1 cellular context compared by ENCODE assay signal in genomic region chr16:2911580-2912329, GRCh38.
A peak's percentile ranks its signal among the peaks of the same experiment; 100 is the strongest.
TF ChIP-seq lines count a peak whose summit lies in the region.

FLYWCH1 (plus strand) TSS chr16:2911931; CDS start chr16:2929686, 17,755 bp downstream.

TF ChIP-seq in HepG2, 621 proteins besides CTCF, POLR2A, EP300 and RAD21 (continued from another document and continues in another):
- TF ChIP-seq CBX1 (IDR thresholded peaks at IDR 0.05; ENCODE audit: low read depth), result no peak
- no peak for TF ChIP-seq ZBTB42 (CRISPR knock-in tag; IDR thresholded peaks at IDR 0.05)
- TF ChIP-seq, protein P1, sequence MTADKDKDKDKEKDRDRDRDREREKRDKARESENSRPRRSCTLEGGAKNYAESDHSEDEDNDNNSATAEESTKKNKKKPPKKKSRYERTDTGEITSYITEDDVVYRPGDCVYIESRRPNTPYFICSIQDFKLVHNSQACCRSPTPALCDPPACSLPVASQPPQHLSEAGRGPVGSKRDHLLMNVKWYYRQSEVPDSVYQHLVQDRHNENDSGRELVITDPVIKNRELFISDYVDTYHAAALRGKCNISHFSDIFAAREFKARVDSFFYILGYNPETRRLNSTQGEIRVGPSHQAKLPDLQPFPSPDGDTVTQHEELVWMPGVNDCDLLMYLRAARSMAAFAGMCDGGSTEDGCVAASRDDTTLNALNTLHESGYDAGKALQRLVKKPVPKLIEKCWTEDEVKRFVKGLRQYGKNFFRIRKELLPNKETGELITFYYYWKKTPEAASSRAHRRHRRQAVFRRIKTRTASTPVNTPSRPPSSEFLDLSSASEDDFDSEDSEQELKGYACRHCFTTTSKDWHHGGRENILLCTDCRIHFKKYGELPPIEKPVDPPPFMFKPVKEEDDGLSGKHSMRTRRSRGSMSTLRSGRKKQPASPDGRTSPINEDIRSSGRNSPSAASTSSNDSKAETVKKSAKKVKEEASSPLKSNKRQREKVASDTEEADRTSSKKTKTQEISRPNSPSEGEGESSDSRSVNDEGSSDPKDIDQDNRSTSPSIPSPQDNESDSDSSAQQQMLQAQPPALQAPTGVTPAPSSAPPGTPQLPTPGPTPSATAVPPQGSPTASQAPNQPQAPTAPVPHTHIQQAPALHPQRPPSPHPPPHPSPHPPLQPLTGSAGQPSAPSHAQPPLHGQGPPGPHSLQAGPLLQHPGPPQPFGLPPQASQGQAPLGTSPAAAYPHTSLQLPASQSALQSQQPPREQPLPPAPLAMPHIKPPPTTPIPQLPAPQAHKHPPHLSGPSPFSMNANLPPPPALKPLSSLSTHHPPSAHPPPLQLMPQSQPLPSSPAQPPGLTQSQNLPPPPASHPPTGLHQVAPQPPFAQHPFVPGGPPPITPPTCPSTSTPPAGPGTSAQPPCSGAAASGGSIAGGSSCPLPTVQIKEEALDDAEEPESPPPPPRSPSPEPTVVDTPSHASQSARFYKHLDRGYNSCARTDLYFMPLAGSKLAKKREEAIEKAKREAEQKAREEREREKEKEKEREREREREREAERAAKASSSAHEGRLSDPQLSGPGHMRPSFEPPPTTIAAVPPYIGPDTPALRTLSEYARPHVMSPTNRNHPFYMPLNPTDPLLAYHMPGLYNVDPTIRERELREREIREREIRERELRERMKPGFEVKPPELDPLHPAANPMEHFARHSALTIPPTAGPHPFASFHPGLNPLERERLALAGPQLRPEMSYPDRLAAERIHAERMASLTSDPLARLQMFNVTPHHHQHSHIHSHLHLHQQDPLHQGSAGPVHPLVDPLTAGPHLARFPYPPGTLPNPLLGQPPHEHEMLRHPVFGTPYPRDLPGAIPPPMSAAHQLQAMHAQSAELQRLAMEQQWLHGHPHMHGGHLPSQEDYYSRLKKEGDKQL (CRISPR knock-in tag; IDR thresholded peaks at IDR 0.05; ENCODE audit: low read depth), result no peak
- no peak for TF ChIP-seq ZNF446 (CRISPR knock-in tag; IDR thresholded peaks at IDR 0.05)
- TF ChIP-seq HES4 (CRISPR knock-in tag; IDR thresholded peaks at IDR 0.05; ENCODE audit: borderline replicate concordance), result no peak
- no peak for TF ChIP-seq ZNF841 (CRISPR knock-in tag; IDR thresholded peaks at IDR 0.05; ENCODE audit: borderline replicate concordance)
- peak; percentile 51; the same call in 1 of the 2 replicates for TF ChIP-seq RXRB (CRISPR knock-in tag; IDR thresholded peaks at IDR 0.05; ENCODE audit: borderline replicate concordance)
- no peak for TF ChIP-seq SRSF9 (IDR thresholded peaks at IDR 0.05; ENCODE audit: borderline replicate concordance, insufficient read depth, low read depth, low read length, poor library complexity, severe bottlenecking)
- no peak for TF ChIP-seq SKIL (CRISPR knock-in tag; IDR thresholded peaks at IDR 0.05; ENCODE audit: borderline replicate concordance)
- TF ChIP-seq HMG20A (CRISPR knock-in tag; IDR thresholded peaks at IDR 0.05; ENCODE audit: borderline replicate concordance), result no peak
- TF ChIP-seq GPN1 (CRISPR knock-in tag; IDR thresholded peaks at IDR 0.05; ENCODE audit: borderline replicate concordance), result no peak
- peak; percentile 75 for TF ChIP-seq POGZ (CRISPR knock-in tag; IDR thresholded peaks at IDR 0.05)
- TF ChIP-seq ERF (CRISPR knock-in tag; IDR thresholded peaks at IDR 0.05), result peak; percentile 61
- peak; percentile 97 for TF ChIP-seq SP4 (CRISPR knock-in tag; IDR thresholded peaks at IDR 0.05)
- no peak for TF ChIP-seq FOSL1 (CRISPR knock-in tag; IDR thresholded peaks at IDR 0.05; ENCODE audit: borderline replicate concordance)
- TF ChIP-seq ATF7-NPFF (CRISPR knock-in tag; IDR thresholded peaks at IDR 0.05; ENCODE audit: low read depth), result peak; percentile 72; the same call in 1 of the 2 replicates
- no peak for TF ChIP-seq ZNF335 (CRISPR knock-in tag; IDR thresholded peaks at IDR 0.05)
- TF ChIP-seq ZNF781 (CRISPR knock-in tag; IDR thresholded peaks at IDR 0.05; ENCODE audit: borderline replicate concordance, not compliant biosample characterization), result no peak
- TF ChIP-seq MTF1 (CRISPR knock-in tag; IDR thresholded peaks at IDR 0.05), result no peak
- TF ChIP-seq PBX2 (CRISPR knock-in tag; IDR thresholded peaks at IDR 0.05), result no peak
- TF ChIP-seq ZNF253 (CRISPR knock-in tag; IDR thresholded peaks at IDR 0.05; ENCODE audit: borderline replicate concordance), result no peak
- no peak for TF ChIP-seq ZNF616 (CRISPR knock-in tag; IDR thresholded peaks at IDR 0.05; ENCODE audit: low read depth)
- no peak for TF ChIP-seq AHR (CRISPR knock-in tag; IDR thresholded peaks at IDR 0.05)
- no peak for TF ChIP-seq ZNF724P (CRISPR knock-in tag; IDR thresholded peaks at IDR 0.05; ENCODE audit: borderline replicate concordance)
- TF ChIP-seq REPIN1 (CRISPR knock-in tag; IDR thresholded peaks at IDR 0.05; ENCODE audit: borderline replicate concordance, low read depth), result peak; percentile 44; the same call in 1 of the 2 replicates
- TF ChIP-seq DNMT1 (CRISPR knock-in tag; IDR thresholded peaks at IDR 0.05), result no peak
- no peak for TF ChIP-seq SIN3B (IDR thresholded peaks at IDR 0.05; ENCODE audit: low read length)
- TF ChIP-seq FLYWCH1 (CRISPR knock-in tag; IDR thresholded peaks at IDR 0.05), result no peak
- no peak for TF ChIP-seq ISX (CRISPR knock-in tag; conservative IDR thresholded peaks at IDR 0.05)
- no peak for TF ChIP-seq TCF7 (IDR thresholded peaks at IDR 0.05; ENCODE audit: low read depth)
- TF ChIP-seq IKZF4 (CRISPR knock-in tag; IDR thresholded peaks at IDR 0.05; ENCODE audit: borderline replicate concordance, low read depth, not compliant biosample characterization), result peak; percentile 53
- TF ChIP-seq ZBTB38 (CRISPR knock-in tag; IDR thresholded peaks at IDR 0.05), result peak; percentile 41; the same call in 1 of the 2 replicates
- TF ChIP-seq PRMT3 (CRISPR knock-in tag; IDR thresholded peaks at IDR 0.05; ENCODE audit: borderline replicate concordance, low read depth), result no peak
- TF ChIP-seq ZKSCAN1 (IDR thresholded peaks at IDR 0.05; ENCODE audit: low read length), result no peak
- peak; percentile 10; the same call in 1 of the 2 replicates for TF ChIP-seq NCOA2 (CRISPR knock-in tag; IDR thresholded peaks at IDR 0.05)
- TF ChIP-seq NKX3-1 (CRISPR knock-in tag; IDR thresholded peaks at IDR 0.05), result no peak
- TF ChIP-seq ZNF180 (CRISPR knock-in tag; IDR thresholded peaks at IDR 0.05; ENCODE audit: borderline replicate concordance, low read depth), result no peak
- TF ChIP-seq ZNF33B (CRISPR knock-in tag; IDR thresholded peaks at IDR 0.05), result no peak
- peak; percentile 30; the same call in 1 of the 2 replicates for TF ChIP-seq ISL2 (CRISPR knock-in tag; IDR thresholded peaks at IDR 0.05)
- no peak for TF ChIP-seq EZH2 (conservative IDR thresholded peaks at IDR 0.05; ENCODE audit: low read depth, low read length)
- TF ChIP-seq ZNF431 (CRISPR knock-in tag; IDR thresholded peaks at IDR 0.05; ENCODE audit: borderline replicate concordance, low read depth), result no peak; the same call in 1 of the 2 replicates
- 0 out of 2 replicates have a peak, but pooled peaks have one; percentile 62 for TF ChIP-seq ZNF142 (CRISPR knock-in tag; IDR thresholded peaks at IDR 0.05)
- peak; percentile 81 for TF ChIP-seq GATAD1 (CRISPR knock-in tag; IDR thresholded peaks at IDR 0.05)
- peak; percentile 81 for TF ChIP-seq RBFOX2 (IDR thresholded peaks at IDR 0.05; ENCODE audit: low read depth, low read length)
- no peak for TF ChIP-seq ZNF468 (CRISPR knock-in tag; IDR thresholded peaks at IDR 0.05)
- peak; percentile 68; the same call in 1 of the 2 replicates for TF ChIP-seq TARDBP (CRISPR knock-in tag; IDR thresholded peaks at IDR 0.05)
- TF ChIP-seq ZHX1 (CRISPR knock-in tag; IDR thresholded peaks at IDR 0.05; ENCODE audit: low read depth), result no peak
- no peak for TF ChIP-seq ZBTB21 (CRISPR knock-in tag; IDR thresholded peaks at IDR 0.05)
